ENCODE assay signal across 1 cellular context in the genomic region with DNA sequence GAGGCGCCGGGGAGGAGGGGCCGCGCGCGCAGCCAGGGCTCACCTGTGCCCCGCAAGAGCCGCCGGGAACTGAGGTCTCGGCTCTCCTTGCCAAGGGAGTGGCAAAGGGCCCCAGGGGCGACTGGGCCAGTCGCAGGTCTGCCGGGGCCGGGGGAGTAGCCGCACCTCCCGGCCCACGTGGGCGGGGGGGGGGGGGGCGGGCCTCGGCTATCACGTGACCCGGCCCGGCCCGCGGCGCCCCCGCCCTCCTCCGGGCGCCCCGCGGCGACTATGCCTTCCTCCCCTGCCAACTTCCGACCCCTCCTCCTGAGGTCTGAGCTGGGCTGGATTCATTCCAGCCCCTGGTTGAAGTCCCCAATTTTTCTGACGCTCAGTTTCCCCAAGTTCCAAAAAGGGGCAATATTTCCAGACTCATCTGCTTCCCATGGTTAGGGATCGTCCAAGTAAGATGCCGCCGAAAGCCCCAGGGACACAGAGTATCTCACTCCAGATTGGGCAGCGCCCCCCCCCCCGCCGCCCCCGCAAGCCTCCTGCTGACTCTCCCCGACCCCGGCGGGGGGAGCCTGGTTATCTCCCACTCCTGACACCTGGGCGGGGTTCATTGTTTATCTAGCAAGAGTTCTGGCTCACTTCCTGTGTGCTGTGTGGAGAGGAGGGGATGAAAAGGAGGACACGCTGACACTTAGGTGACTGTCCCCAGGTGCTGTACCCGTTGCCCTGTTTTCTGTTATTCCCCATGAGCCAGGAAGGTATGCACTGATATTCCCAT.
TF ChIP-seq lines count a peak whose summit lies in the region.

A gene with protein sequence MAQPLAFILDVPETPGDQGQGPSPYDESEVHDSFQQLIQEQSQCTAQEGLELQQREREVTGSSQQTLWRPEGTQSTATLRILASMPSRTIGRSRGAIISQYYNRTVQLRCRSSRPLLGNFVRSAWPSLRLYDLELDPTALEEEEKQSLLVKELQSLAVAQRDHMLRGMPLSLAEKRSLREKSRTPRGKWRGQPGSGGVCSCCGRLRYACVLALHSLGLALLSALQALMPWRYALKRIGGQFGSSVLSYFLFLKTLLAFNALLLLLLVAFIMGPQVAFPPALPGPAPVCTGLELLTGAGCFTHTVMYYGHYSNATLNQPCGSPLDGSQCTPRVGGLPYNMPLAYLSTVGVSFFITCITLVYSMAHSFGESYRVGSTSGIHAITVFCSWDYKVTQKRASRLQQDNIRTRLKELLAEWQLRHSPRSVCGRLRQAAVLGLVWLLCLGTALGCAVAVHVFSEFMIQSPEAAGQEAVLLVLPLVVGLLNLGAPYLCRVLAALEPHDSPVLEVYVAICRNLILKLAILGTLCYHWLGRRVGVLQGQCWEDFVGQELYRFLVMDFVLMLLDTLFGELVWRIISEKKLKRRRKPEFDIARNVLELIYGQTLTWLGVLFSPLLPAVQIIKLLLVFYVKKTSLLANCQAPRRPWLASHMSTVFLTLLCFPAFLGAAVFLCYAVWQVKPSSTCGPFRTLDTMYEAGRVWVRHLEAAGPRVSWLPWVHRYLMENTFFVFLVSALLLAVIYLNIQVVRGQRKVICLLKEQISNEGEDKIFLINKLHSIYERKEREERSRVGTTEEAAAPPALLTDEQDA (minus strand): TSS at position 140 of the 769 bp plus-strand sequence. CDS start 1,923 bp downstream, outside the sequence.

TF ChIP-seq in K562, 482 proteins besides CTCF, POLR2A, EP300 and RAD21 (continued from another document and continues in another):
- TF ChIP-seq, protein P1, sequence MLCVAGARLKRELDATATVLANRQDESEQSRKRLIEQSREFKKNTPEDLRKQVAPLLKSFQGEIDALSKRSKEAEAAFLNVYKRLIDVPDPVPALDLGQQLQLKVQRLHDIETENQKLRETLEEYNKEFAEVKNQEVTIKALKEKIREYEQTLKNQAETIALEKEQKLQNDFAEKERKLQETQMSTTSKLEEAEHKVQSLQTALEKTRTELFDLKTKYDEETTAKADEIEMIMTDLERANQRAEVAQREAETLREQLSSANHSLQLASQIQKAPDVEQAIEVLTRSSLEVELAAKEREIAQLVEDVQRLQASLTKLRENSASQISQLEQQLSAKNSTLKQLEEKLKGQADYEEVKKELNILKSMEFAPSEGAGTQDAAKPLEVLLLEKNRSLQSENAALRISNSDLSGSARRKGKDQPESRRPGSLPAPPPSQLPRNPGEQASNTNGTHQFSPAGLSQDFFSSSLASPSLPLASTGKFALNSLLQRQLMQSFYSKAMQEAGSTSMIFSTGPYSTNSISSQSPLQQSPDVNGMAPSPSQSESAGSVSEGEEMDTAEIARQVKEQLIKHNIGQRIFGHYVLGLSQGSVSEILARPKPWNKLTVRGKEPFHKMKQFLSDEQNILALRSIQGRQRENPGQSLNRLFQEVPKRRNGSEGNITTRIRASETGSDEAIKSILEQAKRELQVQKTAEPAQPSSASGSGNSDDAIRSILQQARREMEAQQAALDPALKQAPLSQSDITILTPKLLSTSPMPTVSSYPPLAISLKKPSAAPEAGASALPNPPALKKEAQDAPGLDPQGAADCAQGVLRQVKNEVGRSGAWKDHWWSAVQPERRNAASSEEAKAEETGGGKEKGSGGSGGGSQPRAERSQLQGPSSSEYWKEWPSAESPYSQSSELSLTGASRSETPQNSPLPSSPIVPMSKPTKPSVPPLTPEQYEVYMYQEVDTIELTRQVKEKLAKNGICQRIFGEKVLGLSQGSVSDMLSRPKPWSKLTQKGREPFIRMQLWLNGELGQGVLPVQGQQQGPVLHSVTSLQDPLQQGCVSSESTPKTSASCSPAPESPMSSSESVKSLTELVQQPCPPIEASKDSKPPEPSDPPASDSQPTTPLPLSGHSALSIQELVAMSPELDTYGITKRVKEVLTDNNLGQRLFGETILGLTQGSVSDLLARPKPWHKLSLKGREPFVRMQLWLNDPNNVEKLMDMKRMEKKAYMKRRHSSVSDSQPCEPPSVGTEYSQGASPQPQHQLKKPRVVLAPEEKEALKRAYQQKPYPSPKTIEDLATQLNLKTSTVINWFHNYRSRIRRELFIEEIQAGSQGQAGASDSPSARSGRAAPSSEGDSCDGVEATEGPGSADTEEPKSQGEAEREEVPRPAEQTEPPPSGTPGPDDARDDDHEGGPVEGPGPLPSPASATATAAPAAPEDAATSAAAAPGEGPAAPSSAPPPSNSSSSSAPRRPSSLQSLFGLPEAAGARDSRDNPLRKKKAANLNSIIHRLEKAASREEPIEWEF (CRISPR knock-in tag; IDR thresholded peaks at IDR 0.05) = no peak
- TF ChIP-seq POLR3A (IDR thresholded peaks at IDR 0.05; ENCODE audit: borderline replicate concordance, extremely low read depth, insufficient read depth, insufficient read length) (no peak), CBFB (CRISPR knock-in tag; IDR thresholded peaks at IDR 0.05) (no peak), SPI1 (IDR thresholded peaks at IDR 0.05; ENCODE audit: borderline replicate concordance, low read depth, low read length) (peak; percentile 84), TRIM24 (IDR thresholded peaks at IDR 0.05) (peak; percentile 70 to 71), NFE2 (IDR thresholded peaks at IDR 0.05; ENCODE audit: low read depth) (peak; percentile 26; the same call in 1 of the 2 replicates), ATF1 (CRISPR knock-in tag; IDR thresholded peaks at IDR 0.05) (no peak), ATF1 (tag; IDR thresholded peaks at IDR 0.05) (peak; percentile 60), CREM (IDR thresholded peaks at IDR 0.05; ENCODE audit: low read depth) (peak; percentile 66; the same call in 1 of the 2 replicates), FOSL1 (tag; conservative IDR thresholded peaks at IDR 0.05) (peak; percentile 86), SP2 (IDR thresholded peaks at IDR 0.05; ENCODE audit: extremely low read depth, low read depth, low read length, poor library complexity, severe bottlenecking) (no peak), ESRRA (IDR thresholded peaks at IDR 0.05; ENCODE audit: borderline replicate concordance, low read depth) (peak; percentile 84; the same call in 1 of the 2 replicates), CBFA2T2 (conservative IDR thresholded peaks at IDR 0.05) (peak; percentile 89), KLF1 (tag; IDR thresholded peaks at IDR 0.05) (0 out of 2 replicates have a peak, but pooled peaks have one; percentile 22), ZNF316 (IDR thresholded peaks at IDR 0.05) (no peak), TRIM28 (IDR thresholded peaks at IDR 0.05) (peak; percentile 47; the same call in 1 of the 2 replicates), C11orf30 (IDR thresholded peaks at IDR 0.05; ENCODE audit: low read depth) (no peak), HNRNPL (IDR thresholded peaks at IDR 0.05; ENCODE audit: low read depth, low read length) (peak; percentile 95), JUND (IDR thresholded peaks at IDR 0.05; ENCODE audit: borderline replicate concordance, low read depth, low read length) (peak; percentile 84), JUND (tag; IDR thresholded peaks at IDR 0.05; ENCODE audit: borderline replicate concordance, low read depth, low read length) (peak; percentile 69; the same call in 1 of the 3 replicates), EP400 (IDR thresholded peaks at IDR 0.05) (peak; percentile 81), LARP7 (IDR thresholded peaks at IDR 0.05) (no peak), ZNF274 (IDR thresholded peaks at IDR 0.05; ENCODE audit: borderline replicate concordance, low read depth, low read length) (no peak), ZNF24 (IDR thresholded peaks at IDR 0.05) (no peak), RCOR1 (IDR thresholded peaks at IDR 0.05; ENCODE audit: borderline replicate concordance in 1 of 2, low read depth in 2 of 2, low read length in 2 of 2) (peak; percentile 79 to 85), PHB (CRISPR knock-in tag; IDR thresholded peaks at IDR 0.05) (no peak), MEF2A (IDR thresholded peaks at IDR 0.05; ENCODE audit: control insufficient read depth, low read depth, low read length) (no peak), ATF7 (IDR thresholded peaks at IDR 0.05) (peak; percentile 59), CTBP1 (IDR thresholded peaks at IDR 0.05; ENCODE audit: borderline replicate concordance) (peak; percentile 89), SRSF9 (IDR thresholded peaks at IDR 0.05; ENCODE audit: borderline replicate concordance, low read depth, low read length) (no peak), SAP30 (IDR thresholded peaks at IDR 0.05; ENCODE audit: borderline replicate concordance, insufficient read depth, low read depth, low read length, poor library complexity, severe bottlenecking) (peak; percentile 56), GTF2E2 (tag; IDR thresholded peaks at IDR 0.05) (no peak), NCOA6 (IDR thresholded peaks at IDR 0.05) (no peak; the same call in 1 of the 2 replicates), HDAC1 (IDR thresholded peaks at IDR 0.05) (peak; percentile 42 to 81; a peak in 3 of 4 replicates), MECOM (CRISPR knock-in tag; IDR thresholded peaks at IDR 0.05) (peak; percentile 68; the same call in 1 of the 2 replicates), HNRNPH1 (optimal IDR thresholded peaks at IDR 0.05; ENCODE audit: low read depth, low read length) (no peak)
- TF ChIP-seq, protein P2, sequence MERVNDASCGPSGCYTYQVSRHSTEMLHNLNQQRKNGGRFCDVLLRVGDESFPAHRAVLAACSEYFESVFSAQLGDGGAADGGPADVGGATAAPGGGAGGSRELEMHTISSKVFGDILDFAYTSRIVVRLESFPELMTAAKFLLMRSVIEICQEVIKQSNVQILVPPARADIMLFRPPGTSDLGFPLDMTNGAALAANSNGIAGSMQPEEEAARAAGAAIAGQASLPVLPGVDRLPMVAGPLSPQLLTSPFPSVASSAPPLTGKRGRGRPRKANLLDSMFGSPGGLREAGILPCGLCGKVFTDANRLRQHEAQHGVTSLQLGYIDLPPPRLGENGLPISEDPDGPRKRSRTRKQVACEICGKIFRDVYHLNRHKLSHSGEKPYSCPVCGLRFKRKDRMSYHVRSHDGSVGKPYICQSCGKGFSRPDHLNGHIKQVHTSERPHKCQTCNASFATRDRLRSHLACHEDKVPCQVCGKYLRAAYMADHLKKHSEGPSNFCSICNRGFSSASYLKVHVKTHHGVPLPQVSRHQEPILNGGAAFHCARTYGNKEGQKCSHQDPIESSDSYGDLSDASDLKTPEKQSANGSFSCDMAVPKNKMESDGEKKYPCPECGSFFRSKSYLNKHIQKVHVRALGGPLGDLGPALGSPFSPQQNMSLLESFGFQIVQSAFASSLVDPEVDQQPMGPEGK (CRISPR knock-in tag; IDR thresholded peaks at IDR 0.05; ENCODE audit: borderline replicate concordance) = peak; percentile 39; the same call in 1 of the 2 replicates
- TF ChIP-seq, protein P3, sequence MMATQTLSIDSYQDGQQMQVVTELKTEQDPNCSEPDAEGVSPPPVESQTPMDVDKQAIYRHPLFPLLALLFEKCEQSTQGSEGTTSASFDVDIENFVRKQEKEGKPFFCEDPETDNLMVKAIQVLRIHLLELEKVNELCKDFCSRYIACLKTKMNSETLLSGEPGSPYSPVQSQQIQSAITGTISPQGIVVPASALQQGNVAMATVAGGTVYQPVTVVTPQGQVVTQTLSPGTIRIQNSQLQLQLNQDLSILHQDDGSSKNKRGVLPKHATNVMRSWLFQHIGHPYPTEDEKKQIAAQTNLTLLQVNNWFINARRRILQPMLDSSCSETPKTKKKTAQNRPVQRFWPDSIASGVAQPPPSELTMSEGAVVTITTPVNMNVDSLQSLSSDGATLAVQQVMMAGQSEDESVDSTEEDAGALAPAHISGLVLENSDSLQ (IDR thresholded peaks at IDR 0.05) = peak; percentile 71
- TF ChIP-seq, protein P4, sequence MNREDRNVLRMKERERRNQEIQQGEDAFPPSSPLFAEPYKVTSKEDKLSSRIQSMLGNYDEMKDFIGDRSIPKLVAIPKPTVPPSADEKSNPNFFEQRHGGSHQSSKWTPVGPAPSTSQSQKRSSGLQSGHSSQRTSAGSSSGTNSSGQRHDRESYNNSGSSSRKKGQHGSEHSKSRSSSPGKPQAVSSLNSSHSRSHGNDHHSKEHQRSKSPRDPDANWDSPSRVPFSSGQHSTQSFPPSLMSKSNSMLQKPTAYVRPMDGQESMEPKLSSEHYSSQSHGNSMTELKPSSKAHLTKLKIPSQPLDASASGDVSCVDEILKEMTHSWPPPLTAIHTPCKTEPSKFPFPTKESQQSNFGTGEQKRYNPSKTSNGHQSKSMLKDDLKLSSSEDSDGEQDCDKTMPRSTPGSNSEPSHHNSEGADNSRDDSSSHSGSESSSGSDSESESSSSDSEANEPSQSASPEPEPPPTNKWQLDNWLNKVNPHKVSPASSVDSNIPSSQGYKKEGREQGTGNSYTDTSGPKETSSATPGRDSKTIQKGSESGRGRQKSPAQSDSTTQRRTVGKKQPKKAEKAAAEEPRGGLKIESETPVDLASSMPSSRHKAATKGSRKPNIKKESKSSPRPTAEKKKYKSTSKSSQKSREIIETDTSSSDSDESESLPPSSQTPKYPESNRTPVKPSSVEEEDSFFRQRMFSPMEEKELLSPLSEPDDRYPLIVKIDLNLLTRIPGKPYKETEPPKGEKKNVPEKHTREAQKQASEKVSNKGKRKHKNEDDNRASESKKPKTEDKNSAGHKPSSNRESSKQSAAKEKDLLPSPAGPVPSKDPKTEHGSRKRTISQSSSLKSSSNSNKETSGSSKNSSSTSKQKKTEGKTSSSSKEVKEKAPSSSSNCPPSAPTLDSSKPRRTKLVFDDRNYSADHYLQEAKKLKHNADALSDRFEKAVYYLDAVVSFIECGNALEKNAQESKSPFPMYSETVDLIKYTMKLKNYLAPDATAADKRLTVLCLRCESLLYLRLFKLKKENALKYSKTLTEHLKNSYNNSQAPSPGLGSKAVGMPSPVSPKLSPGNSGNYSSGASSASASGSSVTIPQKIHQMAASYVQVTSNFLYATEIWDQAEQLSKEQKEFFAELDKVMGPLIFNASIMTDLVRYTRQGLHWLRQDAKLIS (CRISPR knock-in tag; IDR thresholded peaks at IDR 0.05) = peak; percentile 30; the same call in 1 of the 2 replicates
- TF ChIP-seq, protein P5, sequence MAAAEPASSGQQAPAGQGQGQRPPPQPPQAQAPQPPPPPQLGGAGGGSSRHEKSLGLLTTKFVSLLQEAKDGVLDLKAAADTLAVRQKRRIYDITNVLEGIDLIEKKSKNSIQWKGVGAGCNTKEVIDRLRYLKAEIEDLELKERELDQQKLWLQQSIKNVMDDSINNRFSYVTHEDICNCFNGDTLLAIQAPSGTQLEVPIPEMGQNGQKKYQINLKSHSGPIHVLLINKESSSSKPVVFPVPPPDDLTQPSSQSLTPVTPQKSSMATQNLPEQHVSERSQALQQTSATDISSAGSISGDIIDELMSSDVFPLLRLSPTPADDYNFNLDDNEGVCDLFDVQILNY (CRISPR knock-in tag; IDR thresholded peaks at IDR 0.05) = no peak
- TF ChIP-seq, protein P6, sequence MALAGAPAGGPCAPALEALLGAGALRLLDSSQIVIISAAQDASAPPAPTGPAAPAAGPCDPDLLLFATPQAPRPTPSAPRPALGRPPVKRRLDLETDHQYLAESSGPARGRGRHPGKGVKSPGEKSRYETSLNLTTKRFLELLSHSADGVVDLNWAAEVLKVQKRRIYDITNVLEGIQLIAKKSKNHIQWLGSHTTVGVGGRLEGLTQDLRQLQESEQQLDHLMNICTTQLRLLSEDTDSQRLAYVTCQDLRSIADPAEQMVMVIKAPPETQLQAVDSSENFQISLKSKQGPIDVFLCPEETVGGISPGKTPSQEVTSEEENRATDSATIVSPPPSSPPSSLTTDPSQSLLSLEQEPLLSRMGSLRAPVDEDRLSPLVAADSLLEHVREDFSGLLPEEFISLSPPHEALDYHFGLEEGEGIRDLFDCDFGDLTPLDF (CRISPR knock-in tag; IDR thresholded peaks at IDR 0.05) = no peak
- TF ChIP-seq, protein P7, sequence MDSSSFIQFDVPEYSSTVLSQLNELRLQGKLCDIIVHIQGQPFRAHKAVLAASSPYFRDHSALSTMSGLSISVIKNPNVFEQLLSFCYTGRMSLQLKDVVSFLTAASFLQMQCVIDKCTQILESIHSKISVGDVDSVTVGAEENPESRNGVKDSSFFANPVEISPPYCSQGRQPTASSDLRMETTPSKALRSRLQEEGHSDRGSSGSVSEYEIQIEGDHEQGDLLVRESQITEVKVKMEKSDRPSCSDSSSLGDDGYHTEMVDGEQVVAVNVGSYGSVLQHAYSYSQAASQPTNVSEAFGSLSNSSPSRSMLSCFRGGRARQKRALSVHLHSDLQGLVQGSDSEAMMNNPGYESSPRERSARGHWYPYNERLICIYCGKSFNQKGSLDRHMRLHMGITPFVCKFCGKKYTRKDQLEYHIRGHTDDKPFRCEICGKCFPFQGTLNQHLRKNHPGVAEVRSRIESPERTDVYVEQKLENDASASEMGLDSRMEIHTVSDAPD (CRISPR knock-in tag; IDR thresholded peaks at IDR 0.05) = no peak
